ENCODE assay signal across 8 cellular contexts in genomic region chr1:58816747-58817221, GRCh38. TPM values are rescaled to one million over a fixed set of nuclear protein-coding genes. Genes with fewer than 3 reads are reported as not detected.
A peak's percentile ranks its signal among the peaks of the same experiment; 100 is the strongest.
DNase-seq lines count a peak whose midpoint lies in the region; ATAC-seq, FAIRE-seq and TF ChIP-seq lines count a peak whose summit lies in the region.

No MANE protein-coding gene starts in this region.

- H3K4me3 Mint-ChIP-seq in GM23338: peak overlapping the region; percentile 80

- TF ChIP-seq POLR2A in esophagus muscularis mucosa (IDR thresholded peaks at IDR 0.05; ENCODE audit: low read depth): no peak
- TF ChIP-seq POLR2A in sigmoid colon (IDR thresholded peaks at IDR 0.05): no peak

- peaks cover 21% of the 10 kb centered on the region for H3K4me1 Mint-ChIP-seq in GM23338

- H3F3A ChIP-seq in GM23338 (replicated peaks; ENCODE audit: low read depth) (peaks cover 13% of the 10 kb centered on the region), PC-9 (ENCODE audit: insufficient read depth, low read depth) (peaks cover 67% of the 10 kb centered on the region)

- CTCF ChIA-PET in PC-9 (lab: Charles Lee): interaction anchor here (0.8 kb wide), 1 partner anchor 116 kb away, joined by 4 read pairs; no protein-coding TSS in a partner anchor

- ATAC-seq in GM23338: no peak

- H3K4me1 ChIP-seq in GM23338 (ENCODE audit: insufficient read depth) (peaks cover 22% of the 10 kb centered on the region), PC-9 (replicated peaks; ENCODE audit: insufficient read depth) (peaks cover 57% of the 10 kb centered on the region), esophagus muscularis mucosa (peaks cover 27 to 37% (median 34%) of the 10 kb centered on the region in 4 donors), sigmoid colon (peaks cover 0 to 24% (median 15%) of the 10 kb centered on the region in 4 donors)

- H3K9me2 ChIP-seq in GM23338 (ENCODE audit: insufficient read depth) (no peaks in the 10 kb centered on the region), PC-9 (ENCODE audit: insufficient read depth) (no peaks in the 10 kb centered on the region)

- peak overlapping the region; percentile 79 for H3K4me2 ChIP-seq in GM23338
- H3K4me2 ChIP-seq in PC-9: peak overlapping the region; percentile 93

- no peak overlapping the region; the same call in 1 of the 2 replicates for H3K27ac Mint-ChIP-seq in GM23338

- peaks cover 24% of the 10 kb centered on the region for H3K27me3 ChIP-seq in GM23338 (ENCODE audit: insufficient read depth)
- H3K27me3 ChIP-seq in PC-9 (ENCODE audit: insufficient read depth, low read depth): no peaks in the 10 kb centered on the region
- no peaks in the 10 kb centered on the region for H3K27me3 ChIP-seq in esophagus muscularis mucosa
- no peaks in the 10 kb centered on the region for H3K27me3 ChIP-seq in sigmoid colon

- in situ Hi-C loops in ACHN (cut with HindIII; ENCODE audit: low pct_ligation_motif_present, low pct_unique_long_range_greater_than_20kb, low sequenced_read_pairs): no loop called here
- in situ Hi-C loops in G401 (cut with HindIII; ENCODE audit: low sequenced_read_pairs): no loop called here

- H4K20me1 ChIP-seq in GM23338 (replicated peaks; ENCODE audit: insufficient read depth): no peaks in the 10 kb centered on the region
- H4K20me1 ChIP-seq in PC-9 (ENCODE audit: insufficient read depth): no peaks in the 10 kb centered on the region

- POLR2A ChIA-PET in PC-9 (lab: Charles Lee; ENCODE audit: unreplicated experiment): interaction anchor here (0.6 to 1.1 kb wide), 5 partner anchors 20 to 867 kb away, joined by 3 to 9 read pairs (median 3); no protein-coding TSS in a partner anchor

- H3K27ac ChIP-seq in GM23338 (ENCODE audit: low read depth) (0 out of 2 replicates have a peak overlapping the region, but pooled peaks have one; percentile 50), PC-9 (peak overlapping the region; percentile 99), esophagus muscularis mucosa (replicated peaks in 1 of 4) (peak overlapping the region; percentile 91 to 96 (median 94)), sigmoid colon (peak overlapping the region; percentile 84 to 94 (median 90))

- no peaks in the 10 kb centered on the region for H3K9me3 Mint-ChIP-seq in GM23338

- no peaks in the 10 kb centered on the region for H3K36me3 Mint-ChIP-seq in GM23338 (ENCODE audit: low read depth)

- peaks cover 24% of the 10 kb centered on the region for H3K27me3 Mint-ChIP-seq in GM23338 (ENCODE audit: insufficient read depth, low read depth, poor library complexity)

- DNase-seq in GM23338 (ENCODE audit: low spot score) (no peak), PC-9 (no peak), esophagus muscularis mucosa (ENCODE audit: extremely low spot score) (no peak), sigmoid colon (no peak), ACHN (no peak), D721Med (ENCODE audit: insufficient read length, low spot score) (no peak), iPS-NIHi11 (ENCODE audit: low spot score) (no peak), G401 (ENCODE audit: low spot score) (no peak)

- H3K4me3 ChIP-seq in GM23338 (peak overlapping the region; percentile 55), PC-9 (peak overlapping the region; percentile 83), esophagus muscularis mucosa (peak overlapping the region; percentile 65 to 73 (median 68)), sigmoid colon (peak overlapping the region; percentile 42 to 66 (median 56))

- FAIRE-seq in D721Med (lab: Jason Lieb, UNC): no peak

- H3K79me2 ChIP-seq in GM23338 (replicated peaks; ENCODE audit: insufficient read depth): no peaks in the 10 kb centered on the region
- peaks cover 9% of the 10 kb centered on the region; the same call in 1 of the 2 replicates for H3K79me2 ChIP-seq in PC-9 (ENCODE audit: low read depth)

- no peak for TF ChIP-seq EP300 in esophagus muscularis mucosa (IDR thresholded peaks at IDR 0.05)
- TF ChIP-seq EP300 in sigmoid colon (IDR thresholded peaks at IDR 0.05): no peak

- peak overlapping the region; percentile 99 for H2AFZ ChIP-seq in GM23338
- H2AFZ ChIP-seq in PC-9: peak overlapping the region; percentile 69

- H3K9me3 ChIP-seq in PC-9 (ENCODE audit: insufficient read depth, low read depth) (no peaks in the 10 kb centered on the region), esophagus muscularis mucosa (no peaks in the 10 kb centered on the region), sigmoid colon (no peaks in the 10 kb centered on the region)

- TF ChIP-seq CTCF in GM23338 (conservative IDR thresholded peaks at IDR 0.05; ENCODE audit: low read depth in 2 of 2): no peak
- TF ChIP-seq CTCF in PC-9 (conservative IDR thresholded peaks at IDR 0.05): no peak
- TF ChIP-seq CTCF in esophagus muscularis mucosa (IDR thresholded peaks at IDR 0.05): no peak
- no peak for TF ChIP-seq CTCF in sigmoid colon (IDR thresholded peaks at IDR 0.05)
- TF ChIP-seq CTCF in D721Med (IDR thresholded peaks at IDR 0.05; ENCODE audit: insufficient read depth, missing control alignments): no peak

- intact Hi-C loops in PC-9 (cut with micrococcal nuclease; ENCODE audit: unreplicated experiment): loop anchor here (10.0 kb wide), 1 partner anchor 208 kb away; no protein-coding TSS in a partner anchor
- intact Hi-C loops in esophagus muscularis mucosa (cut with DNase I): loop anchor here (2.0 to 10.0 kb wide), 3 partner anchors 86 to 478 kb away; partner anchors contain the start of gene FGGY
- intact Hi-C loops in sigmoid colon (cut with DNase I): loop anchor here (1.0 to 10.0 kb wide), 3 partner anchors 152 to 480 kb away; no protein-coding TSS in a partner anchor

- BruUV-seq in PC-9 (replicated peaks; lab: Mats Ljungman, UMichigan): no TSS peak

- no peaks in the 10 kb centered on the region for H3K36me3 ChIP-seq in GM23338 (ENCODE audit: insufficient read depth)
- no peaks in the 10 kb centered on the region for H3K36me3 ChIP-seq in PC-9 (ENCODE audit: low read depth)
- no peaks in the 10 kb centered on the region for H3K36me3 ChIP-seq in esophagus muscularis mucosa
- H3K36me3 ChIP-seq in sigmoid colon: no peaks in the 10 kb centered on the region

- WGBS in esophagus muscularis mucosa: 13% methylated on average over 4 of the region's 4 CpGs
- 11 to 37% methylated on average over 4 of the region's 4 CpGs for WGBS in sigmoid colon, 2 donors

TF ChIP-seq in GM23338, 12 proteins besides CTCF, POLR2A, EP300 and RAD21 (continues in another document):
- no peak for TF ChIP-seq STAT1 (IDR thresholded peaks at IDR 0.05; ENCODE audit: unreplicated experiment)
- no peak for TF ChIP-seq EZH2phosphoT487 (IDR thresholded peaks at IDR 0.05; ENCODE audit: unreplicated experiment)
- no peak for TF ChIP-seq NANOG (IDR thresholded peaks at IDR 0.05; ENCODE audit: borderline replicate concordance)
- no peak for TF ChIP-seq JUNB (IDR thresholded peaks at IDR 0.05; ENCODE audit: unreplicated experiment)

RNA-seq across cellular contexts. Expression of gene JUN, which starts 32.9 kb away (rescaled TPM):
- total RNA-seq in GM23338 (2014; rRNA removed; shearing (Covaris generic)): 21.6 and 28.5 TPM in 2 replicates
- polyA plus RNA-seq in GM23338 (2016; fragmentation: Nextera tagmentation; extraction: Ambion mirVana) (19.6 and 23.3 TPM in 2 replicates), sigmoid colon (100 to 1,000 TPM in 2 of 3 donors, 10 to 100 TPM in 1; 42.8 to 132 (median 112) TPM)
- total RNA-seq in PC-9 (2021) (74.7 and 93.7 TPM in 2 replicates), esophagus muscularis mucosa (100 to 1,000 TPM in 3 of 4 donors, 10 to 100 TPM in 1; 77.7 to 126 (median 111) TPM), sigmoid colon (100 to 1,000 TPM in 3 of 4 donors, 10 to 100 TPM in 1; 52.4 to 233 (median 202) TPM)
- total RNA-seq in G401 (2014; rRNA removed; shearing (Covaris generic)): 6.7 and 7.9 TPM in 2 replicates
